ENCODE assay signal across 11 cellular contexts in the genomic region with DNA sequence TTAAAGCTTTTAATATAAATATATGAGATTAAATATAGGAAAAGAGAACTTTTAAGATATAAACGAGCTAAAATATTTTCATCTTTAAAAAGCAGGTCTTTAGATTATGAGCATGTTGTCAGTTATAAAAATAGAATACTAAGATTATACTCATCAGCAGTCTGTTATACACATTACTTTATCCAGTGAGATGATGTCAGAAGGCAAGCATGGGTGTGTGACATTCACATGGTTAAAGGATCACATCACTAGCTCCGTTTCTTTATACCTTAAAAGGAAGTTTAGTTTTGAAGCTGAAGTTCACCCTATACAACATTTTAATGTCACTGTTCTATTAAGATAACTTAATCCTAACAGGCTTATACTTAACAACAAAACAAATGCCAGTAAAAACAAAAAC. TPM values are rescaled to one million over a fixed set of nuclear protein-coding genes. Genes with fewer than 3 reads are reported as not detected.
DNase-seq lines count a peak whose midpoint lies in the region; ATAC-seq and TF ChIP-seq lines count a peak whose summit lies in the region.
"Had no signal": no experiment of that assay in that cellular context is flagged by ENCODE, and none has a peak within 500 bp of the region (broad histone marks: within the 10 kb centered on the region; RNA-seq: fewer than 3 reads in every experiment).

No MANE protein-coding gene starts in this region.

- peaks cover 9% of the 10 kb centered on the region for H3F3A ChIP-seq in smooth muscle cell (ENCODE audit: low read depth)

- H3K9me3 Mint-ChIP-seq in naive thymus-derived CD4-positive, alpha-beta T cell: peaks cover 2 to 32% (median 18%) of the 10 kb centered on the region in 11 donors

- TF ChIP-seq CTCF in astrocyte of the spinal cord (IDR thresholded peaks at IDR 0.05; ENCODE audit: low read depth, low read length) (no peak), right atrium auricular region (IDR thresholded peaks at IDR 0.05) (no peak), smooth muscle cell (IDR thresholded peaks at IDR 0.05; ENCODE audit: borderline replicate concordance, insufficient read depth, poor library complexity, severe bottlenecking) (no peak), GM10266 (IDR thresholded peaks at IDR 0.05; ENCODE audit: control insufficient read depth, insufficient read depth, low read depth, missing control alignments) (no peak)

- WGBS in smooth muscle cell (ENCODE audit: low lambda C conversion rate): 51% methylated on average over 2 of the region's 2 CpGs

- H3K4me3 ChIP-seq in astrocyte of the spinal cord (ENCODE audit: low read depth, low read length) (no peak overlapping the region), right atrium auricular region (no peak overlapping the region), smooth muscle cell (no peak overlapping the region)
- H3K4me3 ChIP-seq in naive thymus-derived CD4-positive, alpha-beta T cell (ENCODE audit: low read length): no peak overlapping the region
- H3K4me3 ChIP-seq: adrenal gland had no signal

- H3K27ac ChIP-seq in right atrium auricular region (peak overlapping the region; percentile 81 to 88), smooth muscle cell (ENCODE audit: low read depth) (peak overlapping the region; percentile 88)
- no peak overlapping the region for H3K27ac ChIP-seq in naive thymus-derived CD4-positive, alpha-beta T cell (ENCODE audit: low read depth, low read length)

- H3K79me2 ChIP-seq in smooth muscle cell (ENCODE audit: low read depth): peaks cover 13% of the 10 kb centered on the region

- H3K4me3 Mint-ChIP-seq in naive thymus-derived CD4-positive, alpha-beta T cell: no peak overlapping the region
- H3K4me3 Mint-ChIP-seq: activated CD8-positive, alpha-beta T cell treated with anti-CD3 and anti-CD28 coated beads for 36 hours had no signal

- POLR2A ChIA-PET in naive thymus-derived CD4-positive, alpha-beta T cell (lab: Charles Lee): no interaction called here

- no peak overlapping the region for H2AFZ ChIP-seq in smooth muscle cell (ENCODE audit: low read depth)

- H3K4me1 ChIP-seq in right atrium auricular region (peaks cover 0 to 36% of the 10 kb centered on the region in 2 donors), smooth muscle cell (ENCODE audit: low read depth) (peaks cover 21% of the 10 kb centered on the region)
- H3K4me1 ChIP-seq in naive thymus-derived CD4-positive, alpha-beta T cell (ENCODE audit: control insufficient read depth in 2 of 2, insufficient read depth in 2 of 2, low read length in 2 of 2): no peaks in the 10 kb centered on the region

- no peaks in the 10 kb centered on the region for H4K20me1 ChIP-seq in smooth muscle cell (ENCODE audit: low read depth)

- ATAC-seq in naive thymus-derived CD4-positive, alpha-beta T cell: no peak
- ATAC-seq in GM21447 (IDR thresholded peaks at IDR 0.05; ENCODE audit: unreplicated experiment) (no peak), HG03460 (IDR thresholded peaks at IDR 0.05; ENCODE audit: unreplicated experiment) (no peak)
- ATAC-seq: activated CD8-positive, alpha-beta T cell treated with anti-CD3 and anti-CD28 coated beads for 36 hours had no signal

- intact Hi-C loops in naive thymus-derived CD4-positive, alpha-beta T cell (cut with micrococcal nuclease): no loop called here

- in situ Hi-C loops in astrocyte of the spinal cord (cut with HindIII; ENCODE audit: low sequenced_read_pairs): no loop called here

- H3K27ac Mint-ChIP-seq in naive thymus-derived CD4-positive, alpha-beta T cell: no peak overlapping the region
- H3K27ac Mint-ChIP-seq: activated CD8-positive, alpha-beta T cell treated with anti-CD3 and anti-CD28 coated beads for 36 hours had no signal

- CTCF ChIA-PET in naive thymus-derived CD4-positive, alpha-beta T cell (lab: Charles Lee): interaction anchor here (1.2 to 1.3 kb wide), 2 partner anchors 9 to 66 kb away, joined by 3 to 5 read pairs; no protein-coding TSS in a partner anchor

- DNase-seq in GM04503 (ENCODE audit: low read depth): peak; percentile 50
- DNase-seq in astrocyte of the spinal cord (ENCODE audit: low read depth, low spot score): peak; percentile 88
- no peak for DNase-seq in right atrium auricular region (ENCODE audit: low spot score)
- DNase-seq in smooth muscle cell (lab: John Stamatoyannopoulos, UW; ENCODE audit: unreplicated experiment): no peak
- no peak for DNase-seq in GM10266 (ENCODE audit: extremely low spot score)
- DNase-seq in naive thymus-derived CD4-positive, alpha-beta T cell: no peak
- DNase-seq: activated CD8-positive, alpha-beta T cell treated with anti-CD3 and anti-CD28 coated beads for 36 hours; adrenal gland; NCI-H526 treated with DMSO at 0.1 percent for 48 hours had no signal

- peaks cover 20 to 54% (median 46%) of the 10 kb centered on the region in 7 donors for H3K4me1 Mint-ChIP-seq in naive thymus-derived CD4-positive, alpha-beta T cell

- peak overlapping the region; percentile 53 for H3K4me2 ChIP-seq in smooth muscle cell

- no peaks in the 10 kb centered on the region for H3K9me3 ChIP-seq in right atrium auricular region
- no peaks in the 10 kb centered on the region for H3K9me3 ChIP-seq in smooth muscle cell (replicated peaks; ENCODE audit: low read depth)
- H3K9me3 ChIP-seq in naive thymus-derived CD4-positive, alpha-beta T cell (ENCODE audit: control insufficient read depth in 2 of 3, low read length in 3 of 3): peaks cover 5 to 16% (median 5%) of the 10 kb centered on the region in 3 experiments
- H3K9me3 ChIP-seq: adrenal gland had no signal

- H3K27me3 ChIP-seq in right atrium auricular region: no peaks in the 10 kb centered on the region
- H3K27me3 ChIP-seq in smooth muscle cell (ENCODE audit: low read depth): no peaks in the 10 kb centered on the region
- no peaks in the 10 kb centered on the region for H3K27me3 ChIP-seq in naive thymus-derived CD4-positive, alpha-beta T cell (ENCODE audit: control insufficient read depth in 2 of 2, insufficient read depth in 2 of 2, low read length in 2 of 2)
- H3K27me3 ChIP-seq: adrenal gland had no signal

- no peak overlapping the region for H3K9ac ChIP-seq in smooth muscle cell (ENCODE audit: low read depth)

- H3K36me3 ChIP-seq in right atrium auricular region (peaks cover 4% of the 10 kb centered on the region), smooth muscle cell (ENCODE audit: low read depth) (peaks cover 13% of the 10 kb centered on the region)
- peaks cover 10 to 31% (median 12%) of the 10 kb centered on the region in 3 experiments for H3K36me3 ChIP-seq in naive thymus-derived CD4-positive, alpha-beta T cell (ENCODE audit: control insufficient read depth in 2 of 3, insufficient read depth in 3 of 3, low read length in 3 of 3)
- H3K36me3 ChIP-seq: adrenal gland had no signal

- H3K36me3 Mint-ChIP-seq in naive thymus-derived CD4-positive, alpha-beta T cell: peaks cover 24 to 70% (median 64%) of the 10 kb centered on the region in 5 donors

- H3K27me3 Mint-ChIP-seq in naive thymus-derived CD4-positive, alpha-beta T cell: no peaks in the 10 kb centered on the region
- H3K27me3 Mint-ChIP-seq: activated CD8-positive, alpha-beta T cell treated with anti-CD3 and anti-CD28 coated beads for 36 hours had no signal

RNA-seq across cellular contexts. Expression of a gene that starts 59.7 kb away (rescaled TPM):
- total RNA-seq in right atrium auricular region: 10 to 100 TPM; 18.7 to 25.1 TPM
- total RNA-seq in smooth muscle cell: 30.2 and 33.4 TPM in 2 replicates
- 3.6 and 6.6 TPM in 2 replicates for polyA plus RNA-seq in smooth muscle cell
- 10 to 100 TPM; 56.9 to 96.2 (median 86.5) TPM for total RNA-seq in naive thymus-derived CD4-positive, alpha-beta T cell
- polyA plus RNA-seq in naive thymus-derived CD4-positive, alpha-beta T cell: 10 to 100 TPM; 16.2 to 22.9 TPM

Comparison
In these comparisons a context has a peak if more than half of its experiments do, and no peak if none do; other contexts are left out.
1. DNase-seq: peak in GM04503 (single experiment) and astrocyte of the spinal cord (single experiment); none in right atrium auricular region (single experiment), smooth muscle cell (single experiment), GM10266 (single experiment) and naive thymus-derived CD4-positive, alpha-beta T cell (0 of 9).